In the genomic region with DNA sequence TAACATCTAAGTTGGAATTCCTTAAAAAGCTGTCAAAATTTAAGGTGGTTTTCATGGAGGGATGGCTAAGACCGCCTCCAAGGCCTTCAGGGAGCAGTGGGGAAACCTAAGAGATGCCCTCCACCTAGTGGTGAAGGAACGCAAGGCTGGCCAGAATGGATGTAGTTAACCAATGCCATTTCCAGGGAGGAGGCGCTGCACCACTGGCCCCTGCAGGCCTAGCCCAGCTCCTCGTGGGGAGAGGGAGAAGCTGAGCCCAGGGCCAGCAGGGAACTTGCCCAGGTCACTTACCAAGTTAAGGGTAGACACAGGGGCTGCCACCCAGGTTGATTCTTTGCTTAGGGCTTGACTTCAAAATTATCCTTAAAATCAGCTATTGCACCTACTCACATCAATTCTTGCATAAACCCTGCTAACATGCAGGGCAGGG, we compare ENCODE assay signal across 8 cellular contexts. TPM values are rescaled to one million over a fixed set of nuclear protein-coding genes. Genes with fewer than 3 reads are reported as not detected.
DNase-seq lines count a peak whose midpoint lies in the region; ATAC-seq and TF ChIP-seq lines count a peak whose summit lies in the region.

No MANE protein-coding gene starts in this region.

- peak; percentile 79 for TF ChIP-seq CTCF in mesothelial cell of epicardium (IDR thresholded peaks at IDR 0.05; ENCODE audit: unreplicated experiment)

- no peak overlapping the region for H3K4me3 Mint-ChIP-seq in activated CD4-positive, alpha-beta memory T cell treated with anti-CD3 and anti-CD28 coated beads for 36 hours
- no peak overlapping the region for H3K4me3 Mint-ChIP-seq in mesothelial cell of epicardium

- H3K27me3 Mint-ChIP-seq in activated CD4-positive, alpha-beta memory T cell treated with anti-CD3 and anti-CD28 coated beads for 36 hours: no peaks in the 10 kb centered on the region
- H3K27me3 Mint-ChIP-seq in mesothelial cell of epicardium (ENCODE audit: low read depth): peaks cover 2% of the 10 kb centered on the region

- peak; percentile 86 for DNase-seq in COR-L47 (lab: John Stamatoyannopoulos, UW)
- DNase-seq in NCI-H748 treated with DMSO at 0.1 percent for 48 hours (lab: John Stamatoyannopoulos, UW): peak; percentile 51
- DNase-seq in activated CD4-positive, alpha-beta memory T cell treated with anti-CD3 and anti-CD28 coated beads for 36 hours: peak; percentile 87
- peak; percentile 49 for DNase-seq in effector CD8-positive, alpha-beta T cell (lab: John Stamatoyannopoulos, UW)
- peak in 1 of 2 experiments; percentile 75 for DNase-seq in mesothelial cell of epicardium (ENCODE audit: low spot score in 2 of 2, unreplicated experiment in 2 of 2)
- peak; percentile 82 for DNase-seq in stimulated activated CD8-positive, alpha-beta memory T cell treated with anti-CD3 and anti-CD28 coated beads, Interleukin-4, amount 100 ng/mL, for 48 hours

- CTCF ChIA-PET in activated CD4-positive, alpha-beta memory T cell treated with anti-CD3 and anti-CD28 coated beads for 36 hours (lab: Charles Lee): interaction anchor here (0.7 to 7.7 kb wide), 66 partner anchors 10 to 743 kb away, joined by 3 to 131 read pairs (median 5); a partner anchor contains a TSS

- no peaks in the 10 kb centered on the region for H3K9me3 Mint-ChIP-seq in activated CD4-positive, alpha-beta memory T cell treated with anti-CD3 and anti-CD28 coated beads for 36 hours
- no peaks in the 10 kb centered on the region for H3K9me3 Mint-ChIP-seq in mesothelial cell of epicardium

- H3K36me3 Mint-ChIP-seq in activated CD4-positive, alpha-beta memory T cell treated with anti-CD3 and anti-CD28 coated beads for 36 hours: no peaks in the 10 kb centered on the region
- H3K36me3 Mint-ChIP-seq in mesothelial cell of epicardium: no peaks in the 10 kb centered on the region

- intact Hi-C loops in activated CD4-positive, alpha-beta memory T cell treated with anti-CD3 and anti-CD28 coated beads for 36 hours (cut with micrococcal nuclease): loop anchor here (1.0 to 2.0 kb wide), 7 partner anchors 25 to 326 kb away; no protein-coding TSS in a partner anchor

- ATAC-seq in GM19452 (IDR thresholded peaks at IDR 0.05; ENCODE audit: unreplicated experiment) (peak; percentile 83), HG03460 (IDR thresholded peaks at IDR 0.05; ENCODE audit: unreplicated experiment) (peak; percentile 88)

- POLR2A ChIA-PET in activated CD4-positive, alpha-beta memory T cell treated with anti-CD3 and anti-CD28 coated beads for 36 hours (lab: Charles Lee): interaction anchor here (0.6 kb wide), 1 partner anchor 108 kb away, joined by 3 read pairs; no protein-coding TSS in a partner anchor

- no peak overlapping the region for H3K27ac Mint-ChIP-seq in activated CD4-positive, alpha-beta memory T cell treated with anti-CD3 and anti-CD28 coated beads for 36 hours
- H3K27ac Mint-ChIP-seq in mesothelial cell of epicardium: no peak overlapping the region

- peaks cover 24% of the 10 kb centered on the region for H3K4me1 Mint-ChIP-seq in activated CD4-positive, alpha-beta memory T cell treated with anti-CD3 and anti-CD28 coated beads for 36 hours (ENCODE audit: low read depth)
- H3K4me1 Mint-ChIP-seq in mesothelial cell of epicardium: peaks cover 9% of the 10 kb centered on the region

RNA-seq across cellular contexts. Expression of a gene that starts 32.0 kb away (rescaled TPM):
- total RNA-seq in activated CD4-positive, alpha-beta memory T cell treated with anti-CD3 and anti-CD28 coated beads for 36 hours: 10 to 100 TPM; 46.2 to 49.0 TPM
- 24.7 to 26.7 TPM (median 25.4 TPM) in 3 replicates for total RNA-seq in mesothelial cell of epicardium
